ENCODE assay signal across 8 cellular contexts in the genomic region with DNA sequence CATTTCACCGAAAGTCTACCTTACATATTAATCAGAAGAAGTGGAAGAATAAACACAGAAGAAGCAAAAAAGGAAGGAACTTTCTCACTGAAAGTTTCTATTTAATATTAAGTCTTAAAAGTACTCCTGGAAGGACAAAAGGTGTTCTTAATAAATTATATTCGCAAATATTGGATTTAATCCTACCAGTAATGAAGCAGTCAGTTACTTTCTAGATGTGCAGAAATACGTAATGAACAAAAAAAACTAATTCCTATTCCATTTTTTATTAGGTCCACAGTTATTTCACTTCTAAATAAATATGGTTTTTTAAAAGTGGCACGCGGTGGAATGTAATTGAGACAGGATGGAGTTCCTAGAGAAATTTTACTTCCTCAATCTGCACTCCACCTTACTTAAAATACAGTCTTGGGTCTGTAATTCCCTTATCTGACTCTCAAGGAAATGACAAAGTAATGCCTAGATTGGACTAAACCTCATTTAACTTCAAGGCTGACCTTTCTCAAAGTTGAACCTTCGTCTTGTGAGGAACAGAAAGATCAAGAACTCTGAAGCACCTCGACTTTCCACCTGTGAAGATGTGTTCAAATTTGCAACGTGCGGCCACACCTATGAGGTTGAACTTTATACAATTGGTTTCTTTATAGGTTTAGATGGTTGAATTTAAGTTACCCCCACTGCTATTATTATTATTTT. TPM values are rescaled to one million over a fixed set of nuclear protein-coding genes. Genes with fewer than 3 reads are reported as not detected.
A peak's percentile ranks its signal among the peaks of the same experiment; 100 is the strongest.
DNase-seq lines count a peak whose midpoint lies in the region; ATAC-seq and TF ChIP-seq lines count a peak whose summit lies in the region.

No MANE protein-coding gene starts in this region.

- TF ChIP-seq POLR2A in heart left ventricle (IDR thresholded peaks at IDR 0.05) = no peak

- H3K36me3 ChIP-seq in heart left ventricle (peaks cover 0 to 17% (median 5%) of the 10 kb centered on the region in 9 donors), adipocyte (ENCODE audit: control insufficient read depth, insufficient read depth, low read length, severe bottlenecking) (peaks cover 19% of the 10 kb centered on the region), liver (ENCODE audit: control insufficient read depth in 4 of 4, insufficient read depth in 3 of 4, low read depth in 1 of 4, low read length in 3 of 4) (peaks cover 0 to 7% (median 3%) of the 10 kb centered on the region in 4 donors), upper lobe of right lung (no peaks in the 10 kb centered on the region)

- H3K4me1 ChIP-seq in heart left ventricle (peaks cover 9 to 45% (median 40%) of the 10 kb centered on the region in 12 donors), adipocyte (ENCODE audit: control insufficient read depth, insufficient read depth, low read length) (peaks cover 38% of the 10 kb centered on the region), liver (ENCODE audit: control insufficient read depth in 4 of 4, insufficient read depth in 4 of 4, low read length in 3 of 4) (peaks cover 2 to 31% (median 13%) of the 10 kb centered on the region in 4 donors), upper lobe of right lung (peaks cover 25% of the 10 kb centered on the region)

- in situ Hi-C loops in G401 (cut with HindIII; ENCODE audit: low sequenced_read_pairs) = no loop called here

- TF ChIP-seq RAD21 in liver (IDR thresholded peaks at IDR 0.05) = no peak

- H3K27me3 ChIP-seq in heart left ventricle (no peaks in the 10 kb centered on the region), adipocyte (replicated peaks; ENCODE audit: control insufficient read depth, insufficient read depth, low read length) (no peaks in the 10 kb centered on the region), liver (ENCODE audit: control insufficient read depth in 4 of 4, insufficient read depth in 4 of 4, low read length in 3 of 4) (no peaks in the 10 kb centered on the region), upper lobe of right lung (no peaks in the 10 kb centered on the region)

- intact Hi-C loops in heart left ventricle (cut with DNase I) = loop anchor here in 9 of 10 donors (2.0 to 10.0 kb wide), 9 partner anchors 61 to 489 kb away; partner anchors contain the start of genes EFHC1 (in 5 of the 9) and FBXO9 (in 1 of the 9)
- intact Hi-C loops in Right ventricle myocardium inferior (cut with DNase I) = loop anchor here (2.0 to 10.0 kb wide), 6 partner anchors 21 to 967 kb away; partner anchors contain the start of genes GCLC and MCM3
- intact Hi-C loops in upper lobe of right lung (cut with DNase I) = no loop called here

- H3K4me3 ChIP-seq in heart left ventricle = peak overlapping the region; percentile 50 to 98 (median 91)
- peak overlapping the region; percentile 91 for H3K4me3 ChIP-seq in adipocyte (ENCODE audit: low read length)
- H3K4me3 ChIP-seq in liver (ENCODE audit: low read depth in 1 of 3, low read length in 3 of 3) = peak overlapping the region; percentile 64 to 83 (median 77)
- H3K4me3 ChIP-seq in upper lobe of right lung = peak overlapping the region; percentile 84

- DNase-seq in heart left ventricle (no peak), Right ventricle myocardium inferior (ENCODE audit: missing footprints) (no peak), adipocyte (ENCODE audit: low read depth) (no peak), upper lobe of right lung (no peak), dedifferentiated amniotic fluid mesenchymal stem cell (ENCODE audit: extremely low spot score) (no peak), G401 (ENCODE audit: low spot score) (no peak)
- DNase-seq in stimulated activated CD4-positive, alpha-beta T cell treated with anti-CD3 and anti-CD28 coated beads, Interleukin-1b, Interleukin-23, amount 100 ng/mL, for 48 hours = no peak

- WGBS in heart left ventricle, 4 donors = 58 to 65% (median 61%) methylated on average over 9 of the region's 9 CpGs
- WGBS in liver = 64% methylated on average over 9 of the region's 9 CpGs

- no peak for ATAC-seq in heart left ventricle
- no peak for ATAC-seq in Right ventricle myocardium inferior
- ATAC-seq in upper lobe of right lung = no peak

- H3K9ac ChIP-seq in adipocyte (ENCODE audit: low read length) = peak overlapping the region; percentile 98
- peak overlapping the region; percentile 88 to 93 for H3K9ac ChIP-seq in liver (ENCODE audit: low read depth in 1 of 2, low read length in 2 of 2)

- peak overlapping the region; percentile 91 to 100 (median 99) for H3K27ac ChIP-seq in heart left ventricle
- peak overlapping the region; percentile 92 to 95 for H3K27ac ChIP-seq in liver (ENCODE audit: low read depth in 1 of 2, low read length in 2 of 2)
- peak overlapping the region; percentile 99 for H3K27ac ChIP-seq in upper lobe of right lung

- TF ChIP-seq CTCF in heart left ventricle (IDR thresholded peaks at IDR 0.05) = no peak
- TF ChIP-seq CTCF in liver (IDR thresholded peaks at IDR 0.05; ENCODE audit: low read depth, low read length, missing input control) = no peak
- no peak for TF ChIP-seq CTCF in upper lobe of right lung (IDR thresholded peaks at IDR 0.05)

- H3K9me3 ChIP-seq in heart left ventricle (no peaks in the 10 kb centered on the region), adipocyte (ENCODE audit: control insufficient read depth, low read length) (no peaks in the 10 kb centered on the region), liver (ENCODE audit: control insufficient read depth in 4 of 4, low read length in 3 of 4) (no peaks in the 10 kb centered on the region), upper lobe of right lung (no peaks in the 10 kb centered on the region)

TF ChIP-seq in liver, 16 proteins besides CTCF, POLR2A, EP300 and RAD21:
- TF ChIP-seq EGR1 (IDR thresholded peaks at IDR 0.05; ENCODE audit: low read depth in 2 of 2) (no peak), SP1 (IDR thresholded peaks at IDR 0.05) (no peak), HNF4A (conservative IDR thresholded peaks at IDR 0.05) (no peak), NR2F2 (IDR thresholded peaks at IDR 0.05) (no peak), FOXA1 (IDR thresholded peaks at IDR 0.05) (no peak), GABPA (IDR thresholded peaks at IDR 0.05 in 1 of 2, conservative IDR thresholded peaks at IDR 0.05 in 1 of 2) (no peak), HNF4G (IDR thresholded peaks at IDR 0.05) (no peak), ZBTB33 (IDR thresholded peaks at IDR 0.05) (no peak), ATF3 (IDR thresholded peaks at IDR 0.05) (no peak)
- TF ChIP-seq, protein P1, sequence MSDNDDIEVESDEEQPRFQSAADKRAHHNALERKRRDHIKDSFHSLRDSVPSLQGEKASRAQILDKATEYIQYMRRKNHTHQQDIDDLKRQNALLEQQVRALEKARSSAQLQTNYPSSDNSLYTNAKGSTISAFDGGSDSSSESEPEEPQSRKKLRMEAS (IDR thresholded peaks at IDR 0.05) = no peak

RNA-seq across cellular contexts. Expression of gene TRAM2, which starts 1.1 kb away (rescaled TPM):
- total RNA-seq in heart left ventricle (10 to 100 TPM in 7 of 9 donors, 1 to 10 TPM in 2; 9.8 to 19.0 (median 12.1) TPM), Right ventricle myocardium inferior (12.6 TPM), liver (10 to 100 TPM in 1 of 2 donors, 1 to 10 TPM in 1; 8.5 to 17.5 TPM), upper lobe of right lung (24.2 TPM)
- polyA plus RNA-seq in heart left ventricle (10 to 100 TPM in 1 of 2 donors, 1 to 10 TPM in 1; 4.7 to 13.8 TPM), liver (10 to 100 TPM in 1 of 2 donors, 1 to 10 TPM in 1; 7.3 to 20.3 TPM)
- 4.9 and 9.6 TPM in 2 replicates for total RNA-seq in G401 (2014; rRNA removed; shearing (Covaris generic))
